In the genomic region with DNA sequence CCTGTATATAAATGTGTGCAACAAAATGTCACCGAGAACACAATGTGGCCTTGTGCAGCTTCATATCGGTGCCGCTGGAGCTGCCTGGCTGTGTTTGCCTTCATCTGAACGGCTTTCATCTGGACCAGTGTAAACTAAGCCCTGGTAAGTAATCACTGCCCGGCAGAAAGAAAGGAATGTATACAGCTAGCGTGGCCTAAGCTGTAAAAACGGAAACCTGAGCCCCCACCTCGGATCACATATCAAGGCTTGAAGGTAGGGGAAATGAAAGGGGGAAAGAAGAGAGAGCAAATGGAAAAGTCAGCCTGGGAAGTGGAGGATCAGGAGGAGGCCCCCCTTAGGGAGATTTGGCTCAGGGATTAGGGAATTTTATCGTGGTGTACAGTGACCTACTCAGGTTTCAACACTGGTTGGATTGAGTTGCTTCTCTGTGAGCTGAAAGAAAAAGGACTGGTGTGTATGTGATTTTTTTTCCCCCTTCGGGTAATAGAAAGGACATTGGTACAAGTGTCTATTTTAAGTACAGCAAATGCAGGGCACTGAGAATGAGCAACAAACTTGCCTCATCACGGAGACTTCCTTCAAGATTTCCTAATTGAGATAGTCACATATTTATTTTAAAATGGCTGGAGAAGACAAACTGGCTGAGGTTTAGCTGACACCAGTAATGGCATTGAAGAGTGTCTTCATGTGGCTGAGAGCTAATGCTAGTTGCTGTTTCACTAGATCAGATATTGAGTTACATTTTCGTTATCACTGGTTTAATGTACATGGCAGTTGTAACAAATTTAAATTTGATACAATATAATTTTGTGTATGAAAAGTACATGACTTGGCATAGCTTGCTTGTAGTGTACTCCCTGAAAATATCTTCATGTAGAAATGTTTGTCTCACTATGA, we compare ENCODE assay signal across 1 cellular context.
TF ChIP-seq lines count a peak whose summit lies in the region.

No MANE protein-coding gene starts in this region.

TF ChIP-seq in HepG2, 621 proteins besides CTCF, POLR2A, EP300 and RAD21 (continued from another document and continues in another):
- TF ChIP-seq, protein P1, sequence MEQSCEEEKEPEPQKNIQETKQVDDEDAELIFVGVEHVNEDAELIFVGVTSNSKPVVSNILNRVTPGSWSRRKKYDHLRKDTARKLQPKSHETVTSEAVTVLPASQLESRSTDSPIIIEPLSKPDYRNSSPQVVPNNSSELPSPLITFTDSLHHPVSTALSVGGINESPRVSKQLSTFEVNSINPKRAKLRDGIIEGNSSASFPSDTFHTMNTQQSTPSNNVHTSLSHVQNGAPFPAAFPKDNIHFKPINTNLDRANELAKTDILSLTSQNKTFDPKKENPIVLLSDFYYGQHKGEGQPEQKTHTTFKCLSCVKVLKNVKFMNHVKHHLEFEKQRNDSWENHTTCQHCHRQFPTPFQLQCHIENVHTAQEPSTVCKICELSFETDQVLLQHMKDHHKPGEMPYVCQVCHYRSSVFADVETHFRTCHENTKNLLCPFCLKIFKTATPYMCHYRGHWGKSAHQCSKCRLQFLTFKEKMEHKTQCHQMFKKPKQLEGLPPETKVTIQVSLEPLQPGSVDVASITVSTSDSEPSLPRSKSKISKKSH (CRISPR knock-in tag; IDR thresholded peaks at IDR 0.05; ENCODE audit: borderline replicate concordance), result no peak
- TF ChIP-seq CAMTA2 (CRISPR knock-in tag; IDR thresholded peaks at IDR 0.05; ENCODE audit: borderline replicate concordance), result no peak
- 0 out of 2 replicates have a peak, but pooled peaks have one; percentile 7 for TF ChIP-seq PPARG (CRISPR knock-in tag; conservative IDR thresholded peaks at IDR 0.05)
- TF ChIP-seq SATB2 (CRISPR knock-in tag; IDR thresholded peaks at IDR 0.05), result no peak
- no peak for TF ChIP-seq CBX2 (IDR thresholded peaks at IDR 0.05; ENCODE audit: low read depth, low read length)
- TF ChIP-seq CBX2 (CRISPR knock-in tag; IDR thresholded peaks at IDR 0.05; ENCODE audit: low read depth), result no peak
- TF ChIP-seq, protein P2, sequence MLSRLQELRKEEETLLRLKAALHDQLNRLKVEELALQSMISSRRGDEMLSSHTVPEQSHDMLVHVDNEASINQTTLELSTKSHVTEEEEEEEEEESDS (CRISPR knock-in tag; IDR thresholded peaks at IDR 0.05; ENCODE audit: borderline replicate concordance), result no peak
- no peak for TF ChIP-seq SMARCC2 (IDR thresholded peaks at IDR 0.05)
- peak; percentile 97 for TF ChIP-seq SIX4 (CRISPR knock-in tag; IDR thresholded peaks at IDR 0.05)
- TF ChIP-seq, protein P3, sequence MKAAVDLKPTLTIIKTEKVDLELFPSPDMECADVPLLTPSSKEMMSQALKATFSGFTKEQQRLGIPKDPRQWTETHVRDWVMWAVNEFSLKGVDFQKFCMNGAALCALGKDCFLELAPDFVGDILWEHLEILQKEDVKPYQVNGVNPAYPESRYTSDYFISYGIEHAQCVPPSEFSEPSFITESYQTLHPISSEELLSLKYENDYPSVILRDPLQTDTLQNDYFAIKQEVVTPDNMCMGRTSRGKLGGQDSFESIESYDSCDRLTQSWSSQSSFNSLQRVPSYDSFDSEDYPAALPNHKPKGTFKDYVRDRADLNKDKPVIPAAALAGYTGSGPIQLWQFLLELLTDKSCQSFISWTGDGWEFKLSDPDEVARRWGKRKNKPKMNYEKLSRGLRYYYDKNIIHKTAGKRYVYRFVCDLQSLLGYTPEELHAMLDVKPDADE (CRISPR knock-in tag; IDR thresholded peaks at IDR 0.05), result no peak
- 0 out of 2 replicates have a peak, but pooled peaks have one; percentile 68 for TF ChIP-seq ZNF335 (CRISPR knock-in tag; IDR thresholded peaks at IDR 0.05)
- no peak for TF ChIP-seq KLF12 (CRISPR knock-in tag; IDR thresholded peaks at IDR 0.05; ENCODE audit: borderline replicate concordance)
- no peak for TF ChIP-seq MLLT10 (CRISPR knock-in tag; IDR thresholded peaks at IDR 0.05)
- TF ChIP-seq ZSCAN21 (CRISPR knock-in tag; IDR thresholded peaks at IDR 0.05; ENCODE audit: borderline replicate concordance), result peak; percentile 94
- TF ChIP-seq, protein P4, sequence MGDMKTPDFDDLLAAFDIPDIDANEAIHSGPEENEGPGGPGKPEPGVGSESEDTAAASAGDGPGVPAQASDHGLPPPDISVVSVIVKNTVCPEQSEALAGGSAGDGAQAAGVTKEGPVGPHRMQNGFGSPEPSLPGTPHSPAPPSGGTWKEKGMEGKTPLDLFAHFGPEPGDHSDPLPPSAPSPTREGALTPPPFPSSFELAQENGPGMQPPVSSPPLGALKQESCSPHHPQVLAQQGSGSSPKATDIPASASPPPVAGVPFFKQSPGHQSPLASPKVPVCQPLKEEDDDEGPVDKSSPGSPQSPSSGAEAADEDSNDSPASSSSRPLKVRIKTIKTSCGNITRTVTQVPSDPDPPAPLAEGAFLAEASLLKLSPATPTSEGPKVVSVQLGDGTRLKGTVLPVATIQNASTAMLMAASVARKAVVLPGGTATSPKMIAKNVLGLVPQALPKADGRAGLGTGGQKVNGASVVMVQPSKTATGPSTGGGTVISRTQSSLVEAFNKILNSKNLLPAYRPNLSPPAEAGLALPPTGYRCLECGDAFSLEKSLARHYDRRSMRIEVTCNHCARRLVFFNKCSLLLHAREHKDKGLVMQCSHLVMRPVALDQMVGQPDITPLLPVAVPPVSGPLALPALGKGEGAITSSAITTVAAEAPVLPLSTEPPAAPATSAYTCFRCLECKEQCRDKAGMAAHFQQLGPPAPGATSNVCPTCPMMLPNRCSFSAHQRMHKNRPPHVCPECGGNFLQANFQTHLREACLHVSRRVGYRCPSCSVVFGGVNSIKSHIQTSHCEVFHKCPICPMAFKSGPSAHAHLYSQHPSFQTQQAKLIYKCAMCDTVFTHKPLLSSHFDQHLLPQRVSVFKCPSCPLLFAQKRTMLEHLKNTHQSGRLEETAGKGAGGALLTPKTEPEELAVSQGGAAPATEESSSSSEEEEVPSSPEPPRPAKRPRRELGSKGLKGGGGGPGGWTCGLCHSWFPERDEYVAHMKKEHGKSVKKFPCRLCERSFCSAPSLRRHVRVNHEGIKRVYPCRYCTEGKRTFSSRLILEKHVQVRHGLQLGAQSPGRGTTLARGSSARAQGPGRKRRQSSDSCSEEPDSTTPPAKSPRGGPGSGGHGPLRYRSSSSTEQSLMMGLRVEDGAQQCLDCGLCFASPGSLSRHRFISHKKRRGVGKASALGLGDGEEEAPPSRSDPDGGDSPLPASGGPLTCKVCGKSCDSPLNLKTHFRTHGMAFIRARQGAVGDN (CRISPR knock-in tag; IDR thresholded peaks at IDR 0.05), result no peak
- TF ChIP-seq ZNF891 (CRISPR knock-in tag; IDR thresholded peaks at IDR 0.05), result no peak
- TF ChIP-seq ZNF251 (CRISPR knock-in tag; IDR thresholded peaks at IDR 0.05), result no peak
- TF ChIP-seq ZNF160 (CRISPR knock-in tag; IDR thresholded peaks at IDR 0.05), result no peak
- TF ChIP-seq STAG1 (CRISPR knock-in tag; IDR thresholded peaks at IDR 0.05), result peak; percentile 24
- TF ChIP-seq, protein P5, sequence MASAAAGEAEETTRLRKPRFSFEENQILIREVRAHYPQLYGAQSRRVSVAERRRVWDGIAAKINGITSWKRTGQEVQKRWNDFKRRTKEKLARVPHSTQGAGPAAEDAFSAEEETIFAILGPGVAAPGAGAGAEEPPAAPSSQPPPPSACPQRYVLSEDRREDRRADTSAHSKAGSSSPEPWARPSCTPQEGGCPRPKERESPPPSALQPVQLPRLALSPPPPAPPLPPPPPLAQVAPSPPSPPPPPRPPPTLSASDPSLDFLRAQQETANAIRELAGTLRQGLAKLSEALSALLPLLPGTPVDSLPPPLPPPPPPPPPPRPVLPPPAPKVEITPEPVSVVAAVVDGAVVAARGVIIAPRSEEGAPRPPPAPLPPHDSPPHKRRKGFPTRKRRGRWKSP (CRISPR knock-in tag; IDR thresholded peaks at IDR 0.05), result peak; percentile 83; the same call in 1 of the 2 replicates
- TF ChIP-seq, protein P6, sequence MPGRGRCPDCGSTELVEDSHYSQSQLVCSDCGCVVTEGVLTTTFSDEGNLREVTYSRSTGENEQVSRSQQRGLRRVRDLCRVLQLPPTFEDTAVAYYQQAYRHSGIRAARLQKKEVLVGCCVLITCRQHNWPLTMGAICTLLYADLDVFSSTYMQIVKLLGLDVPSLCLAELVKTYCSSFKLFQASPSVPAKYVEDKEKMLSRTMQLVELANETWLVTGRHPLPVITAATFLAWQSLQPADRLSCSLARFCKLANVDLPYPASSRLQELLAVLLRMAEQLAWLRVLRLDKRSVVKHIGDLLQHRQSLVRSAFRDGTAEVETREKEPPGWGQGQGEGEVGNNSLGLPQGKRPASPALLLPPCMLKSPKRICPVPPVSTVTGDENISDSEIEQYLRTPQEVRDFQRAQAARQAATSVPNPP (CRISPR knock-in tag; IDR thresholded peaks at IDR 0.05), result no peak
- TF ChIP-seq MYNN (CRISPR knock-in tag; IDR thresholded peaks at IDR 0.05; ENCODE audit: low read depth), result no peak
- no peak for TF ChIP-seq SRSF4 (IDR thresholded peaks at IDR 0.05; ENCODE audit: low read depth, low read length, poor library complexity, severe bottlenecking)
- peak; percentile 85 for TF ChIP-seq MED1 (CRISPR knock-in tag; IDR thresholded peaks at IDR 0.05)
- TF ChIP-seq ZNF136 (CRISPR knock-in tag; IDR thresholded peaks at IDR 0.05; ENCODE audit: low read depth), result peak; percentile 64; the same call in 1 of the 2 replicates
- no peak for TF ChIP-seq MTA3 (CRISPR knock-in tag; IDR thresholded peaks at IDR 0.05)
- TF ChIP-seq ZNF557 (CRISPR knock-in tag; IDR thresholded peaks at IDR 0.05), result peak; percentile 71; the same call in 1 of the 2 replicates
- peak; percentile 51; the same call in 1 of the 2 replicates for TF ChIP-seq FOXK2 (IDR thresholded peaks at IDR 0.05)
- TF ChIP-seq, protein P7, sequence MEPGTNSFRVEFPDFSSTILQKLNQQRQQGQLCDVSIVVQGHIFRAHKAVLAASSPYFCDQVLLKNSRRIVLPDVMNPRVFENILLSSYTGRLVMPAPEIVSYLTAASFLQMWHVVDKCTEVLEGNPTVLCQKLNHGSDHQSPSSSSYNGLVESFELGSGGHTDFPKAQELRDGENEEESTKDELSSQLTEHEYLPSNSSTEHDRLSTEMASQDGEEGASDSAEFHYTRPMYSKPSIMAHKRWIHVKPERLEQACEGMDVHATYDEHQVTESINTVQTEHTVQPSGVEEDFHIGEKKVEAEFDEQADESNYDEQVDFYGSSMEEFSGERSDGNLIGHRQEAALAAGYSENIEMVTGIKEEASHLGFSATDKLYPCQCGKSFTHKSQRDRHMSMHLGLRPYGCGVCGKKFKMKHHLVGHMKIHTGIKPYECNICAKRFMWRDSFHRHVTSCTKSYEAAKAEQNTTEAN (CRISPR knock-in tag; conservative IDR thresholded peaks at IDR 0.05), result peak; percentile 79; the same call in 1 of the 2 replicates
- peak; percentile 80; the same call in 1 of the 2 replicates for TF ChIP-seq TBX3 (IDR thresholded peaks at IDR 0.05; ENCODE audit: borderline replicate concordance)
- TF ChIP-seq, protein P8, sequence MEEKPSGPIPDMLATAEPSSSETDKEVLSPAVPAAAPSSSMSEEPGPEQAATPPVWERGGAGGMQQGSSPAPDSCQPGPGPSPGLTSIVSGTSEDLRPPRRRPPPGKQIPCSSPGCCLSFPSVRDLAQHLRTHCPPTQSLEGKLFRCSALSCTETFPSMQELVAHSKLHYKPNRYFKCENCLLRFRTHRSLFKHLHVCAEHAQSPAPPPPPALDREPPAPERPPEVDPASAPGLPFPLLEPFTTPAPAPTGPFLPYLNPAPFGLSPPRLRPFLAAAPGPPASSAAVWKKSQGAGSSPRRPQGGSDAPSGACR (CRISPR knock-in tag; IDR thresholded peaks at IDR 0.05), result 0 out of 2 replicates have a peak, but pooled peaks have one; percentile 37
- TF ChIP-seq, protein P9, sequence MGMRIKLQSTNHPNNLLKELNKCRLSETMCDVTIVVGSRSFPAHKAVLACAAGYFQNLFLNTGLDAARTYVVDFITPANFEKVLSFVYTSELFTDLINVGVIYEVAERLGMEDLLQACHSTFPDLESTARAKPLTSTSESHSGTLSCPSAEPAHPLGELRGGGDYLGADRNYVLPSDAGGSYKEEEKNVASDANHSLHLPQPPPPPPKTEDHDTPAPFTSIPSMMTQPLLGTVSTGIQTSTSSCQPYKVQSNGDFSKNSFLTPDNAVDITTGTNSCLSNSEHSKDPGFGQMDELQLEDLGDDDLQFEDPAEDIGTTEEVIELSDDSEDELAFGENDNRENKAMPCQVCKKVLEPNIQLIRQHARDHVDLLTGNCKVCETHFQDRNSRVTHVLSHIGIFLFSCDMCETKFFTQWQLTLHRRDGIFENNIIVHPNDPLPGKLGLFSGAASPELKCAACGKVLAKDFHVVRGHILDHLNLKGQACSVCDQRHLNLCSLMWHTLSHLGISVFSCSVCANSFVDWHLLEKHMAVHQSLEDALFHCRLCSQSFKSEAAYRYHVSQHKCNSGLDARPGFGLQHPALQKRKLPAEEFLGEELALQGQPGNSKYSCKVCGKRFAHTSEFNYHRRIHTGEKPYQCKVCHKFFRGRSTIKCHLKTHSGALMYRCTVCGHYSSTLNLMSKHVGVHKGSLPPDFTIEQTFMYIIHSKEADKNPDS (CRISPR knock-in tag; IDR thresholded peaks at IDR 0.05), result no peak
- TF ChIP-seq, protein P10, sequence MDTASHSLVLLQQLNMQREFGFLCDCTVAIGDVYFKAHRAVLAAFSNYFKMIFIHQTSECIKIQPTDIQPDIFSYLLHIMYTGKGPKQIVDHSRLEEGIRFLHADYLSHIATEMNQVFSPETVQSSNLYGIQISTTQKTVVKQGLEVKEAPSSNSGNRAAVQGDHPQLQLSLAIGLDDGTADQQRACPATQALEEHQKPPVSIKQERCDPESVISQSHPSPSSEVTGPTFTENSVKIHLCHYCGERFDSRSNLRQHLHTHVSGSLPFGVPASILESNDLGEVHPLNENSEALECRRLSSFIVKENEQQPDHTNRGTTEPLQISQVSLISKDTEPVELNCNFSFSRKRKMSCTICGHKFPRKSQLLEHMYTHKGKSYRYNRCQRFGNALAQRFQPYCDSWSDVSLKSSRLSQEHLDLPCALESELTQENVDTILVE (CRISPR knock-in tag; IDR thresholded peaks at IDR 0.05), result peak; percentile 54; the same call in 1 of the 2 replicates
- TF ChIP-seq KAT8 (CRISPR knock-in tag; IDR thresholded peaks at IDR 0.05), result peak; percentile 76
- TF ChIP-seq, protein P11, sequence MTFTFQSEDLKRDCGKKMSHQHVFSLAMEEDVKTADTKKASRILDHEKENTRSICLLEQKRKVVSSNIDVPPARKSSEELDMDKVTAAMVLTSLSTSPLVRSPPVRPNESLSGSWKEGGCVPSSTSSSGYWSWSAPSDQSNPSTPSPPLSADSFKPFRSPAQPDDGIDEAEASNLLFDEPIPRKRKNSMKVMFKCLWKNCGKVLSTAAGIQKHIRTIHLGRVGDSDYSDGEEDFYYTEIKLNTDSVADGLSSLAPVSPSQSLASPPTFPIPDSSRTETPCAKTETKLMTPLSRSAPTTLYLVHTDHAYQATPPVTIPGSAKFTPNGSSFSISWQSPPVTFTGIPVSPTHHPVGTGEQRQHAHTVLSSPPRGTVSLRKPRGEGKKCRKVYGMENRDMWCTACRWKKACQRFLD (CRISPR knock-in tag; IDR thresholded peaks at IDR 0.05; ENCODE audit: borderline replicate concordance), result no peak
